Comparison of ENCODE assay signal across 16 cellular contexts in the genomic region with DNA sequence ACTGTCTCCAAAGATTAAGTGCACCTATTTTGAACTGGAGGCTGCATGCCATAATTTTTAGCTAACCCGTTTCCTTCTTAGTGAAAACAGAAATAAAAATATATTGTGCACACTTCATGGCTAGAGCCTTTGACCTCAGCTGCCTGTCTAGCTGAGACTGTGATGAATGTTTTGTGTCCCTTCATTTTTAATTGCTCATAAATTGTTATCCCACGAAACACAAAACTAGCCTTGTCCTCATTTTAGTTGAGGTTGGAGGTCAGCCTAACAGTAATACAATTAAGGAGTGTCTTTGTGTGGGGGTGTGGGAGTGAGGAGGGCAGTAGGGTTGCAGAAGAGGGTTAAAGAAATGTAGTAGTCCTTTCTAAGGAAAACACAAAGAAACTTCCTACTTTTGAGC.
DNase-seq lines count a peak whose midpoint lies in the region; ATAC-seq and TF ChIP-seq lines count a peak whose summit lies in the region.
"Had no signal": no experiment of that assay in that cellular context is flagged by ENCODE, and none has a peak within 500 bp of the region (broad histone marks: within the 10 kb centered on the region; RNA-seq: fewer than 3 reads in every experiment).

No MANE protein-coding gene starts in this region.

- no peaks in the 10 kb centered on the region for H4K20me1 ChIP-seq in GM23338 (replicated peaks; ENCODE audit: insufficient read depth)
- H4K20me1 ChIP-seq: BLaER1 treated with 17β-estradiol and CSF1 and Interleukin-3, amounts not matched to agents 10 nM and 100 nM had no signal

- H3K4me3 Mint-ChIP-seq in GM23338 = no peak overlapping the region
- no peak overlapping the region for H3K4me3 Mint-ChIP-seq in WTC11
- peak overlapping the region; percentile 53 for H3K4me3 Mint-ChIP-seq in nephron progenitor cell
- H3K4me3 Mint-ChIP-seq: B cell; CD8-positive, alpha-beta T cell; HFFc6 had no signal

- DNase-seq in GM23338 (ENCODE audit: low spot score) (no peak), WTC11 (ENCODE audit: low spot score) (no peak), nephron progenitor cell (no peak), retina (peak; percentile 70), transverse colon (no peak), HuH-7.5 (ENCODE audit: low spot score) (no peak), lower lobe of right lung (no peak)
- DNase-seq: CD8-positive, alpha-beta T cell; COR-L47; GM23248; HCEC 1CT; HFFc6 had no signal

- H3K4me2 ChIP-seq in GM23338 = no peak overlapping the region
- H3K4me2 ChIP-seq: BLaER1 treated with 17β-estradiol and CSF1 and Interleukin-3, amounts not matched to agents 10 nM and 100 nM had no signal

- H3K4me3 ChIP-seq in GM23338 (no peak overlapping the region), transverse colon (no peak overlapping the region), lower lobe of right lung (no peak overlapping the region)
- H3K4me3 ChIP-seq: BLaER1 treated with 17β-estradiol and CSF1 and Interleukin-3, amounts not matched to agents 10 nM and 100 nM; GM23248 had no signal

- CTCF ChIA-PET in WTC11 (lab: Charles Lee) = interaction anchor here (0.6 kb wide), 1 partner anchor 334 kb away, joined by 3 read pairs; no protein-coding TSS in a partner anchor

- H3K27ac ChIP-seq in GM23338 (ENCODE audit: low read depth) = no peak overlapping the region
- no peak overlapping the region for H3K27ac ChIP-seq in transverse colon
- no peak overlapping the region for H3K27ac ChIP-seq in lower lobe of right lung
- H3K27ac ChIP-seq: BLaER1 treated with 17β-estradiol and CSF1 and Interleukin-3, amounts not matched to agents 10 nM and 100 nM; GM23248 had no signal

- H3K27me3 ChIP-seq in GM23338 (ENCODE audit: insufficient read depth) (no peaks in the 10 kb centered on the region), transverse colon (no peaks in the 10 kb centered on the region), lower lobe of right lung (ENCODE audit: low read depth) (no peaks in the 10 kb centered on the region)
- H3K27me3 ChIP-seq: BLaER1 treated with 17β-estradiol and CSF1 and Interleukin-3, amounts not matched to agents 10 nM and 100 nM had no signal

- 0 to 9% methylated on average over 1 to 2 of the region's 2 CpGs for WGBS in transverse colon (ENCODE audit: low coverage in 1 of 2), 2 donors

- no peak for TF ChIP-seq CTCF in GM23338 (conservative IDR thresholded peaks at IDR 0.05; ENCODE audit: low read depth in 2 of 2)
- no peak for TF ChIP-seq CTCF in WTC11 (IDR thresholded peaks at IDR 0.05)
- no peak for TF ChIP-seq CTCF in nephron progenitor cell (IDR thresholded peaks at IDR 0.05)
- TF ChIP-seq CTCF in transverse colon (IDR thresholded peaks at IDR 0.05) = no peak
- TF ChIP-seq CTCF in lower lobe of right lung (IDR thresholded peaks at IDR 0.05) = no peak

- no peaks in the 10 kb centered on the region for H3K9me3 Mint-ChIP-seq in GM23338
- no peaks in the 10 kb centered on the region for H3K9me3 Mint-ChIP-seq in WTC11
- no peaks in the 10 kb centered on the region for H3K9me3 Mint-ChIP-seq in nephron progenitor cell
- H3K9me3 Mint-ChIP-seq: CD8-positive, alpha-beta T cell had no signal

- ATAC-seq in GM23338 = no peak
- ATAC-seq in WTC11 = no peak
- no peak for ATAC-seq in HG03342 (IDR thresholded peaks at IDR 0.05; ENCODE audit: unreplicated experiment)
- no peak for ATAC-seq in lower lobe of right lung
- ATAC-seq: CD8-positive, alpha-beta T cell; HepG2 had no signal

- in situ Hi-C loops in transverse colon (cut with MboI; ENCODE audit: low pct_ligation_motif_present in 1 of 4, low pct_unique_long_range_greater_than_20kb in 1 of 4, low sequenced_read_pairs in 3 of 4) = no loop called here

- H3K4me1 Mint-ChIP-seq in GM23338 (peaks cover 9% of the 10 kb centered on the region; the same call in 2 of the 3 replicates), WTC11 (peaks cover 16% of the 10 kb centered on the region), nephron progenitor cell (peaks cover 40% of the 10 kb centered on the region)
- H3K4me1 Mint-ChIP-seq: B cell had no signal

- no peaks in the 10 kb centered on the region for H3K79me2 ChIP-seq in GM23338 (replicated peaks; ENCODE audit: insufficient read depth)

- no peak for TF ChIP-seq POLR2A in transverse colon (IDR thresholded peaks at IDR 0.05)

- no peak for TF ChIP-seq EP300 in transverse colon (IDR thresholded peaks at IDR 0.05; ENCODE audit: low read depth)

- POLR2A ChIA-PET in WTC11 (lab: Charles Lee) = no interaction called here

- intact Hi-C loops in transverse colon (cut with DNase I; ENCODE audit: low total_unique reads) = no loop called here
- intact Hi-C loops in lower lobe of right lung (cut with DNase I) = no loop called here

- H3K36me3 ChIP-seq in GM23338 (ENCODE audit: insufficient read depth) = no peaks in the 10 kb centered on the region
- H3K36me3 ChIP-seq in transverse colon = no peaks in the 10 kb centered on the region
- no peaks in the 10 kb centered on the region for H3K36me3 ChIP-seq in lower lobe of right lung
- H3K36me3 ChIP-seq: BLaER1 treated with 17β-estradiol and CSF1 and Interleukin-3, amounts not matched to agents 10 nM and 100 nM had no signal

- H3F3A ChIP-seq in GM23338 (replicated peaks; ENCODE audit: low read depth) = no peaks in the 10 kb centered on the region

- H3K9me2 ChIP-seq in GM23338 (ENCODE audit: insufficient read depth) = no peaks in the 10 kb centered on the region

- H3K27ac Mint-ChIP-seq in GM23338 (peak overlapping the region; percentile 22; the same call in 1 of the 2 replicates), WTC11 (0 out of 2 replicates have a peak overlapping the region, but pooled peaks have one; percentile 2), nephron progenitor cell (peak overlapping the region; percentile 55)
- H3K27ac Mint-ChIP-seq: B cell; CD8-positive, alpha-beta T cell; HFFc6 had no signal

- peak overlapping the region; percentile 12 for H2AFZ ChIP-seq in GM23338
- H2AFZ ChIP-seq: GM23248 had no signal

- H3K36me3 Mint-ChIP-seq in GM23338 (ENCODE audit: low read depth) = no peaks in the 10 kb centered on the region
- no peaks in the 10 kb centered on the region for H3K36me3 Mint-ChIP-seq in WTC11
- no peaks in the 10 kb centered on the region for H3K36me3 Mint-ChIP-seq in nephron progenitor cell (ENCODE audit: low read depth)
- H3K36me3 Mint-ChIP-seq: CD8-positive, alpha-beta T cell had no signal

- H3K27me3 Mint-ChIP-seq in GM23338 (ENCODE audit: insufficient read depth, low read depth, poor library complexity) = no peaks in the 10 kb centered on the region
- no peaks in the 10 kb centered on the region for H3K27me3 Mint-ChIP-seq in WTC11 (ENCODE audit: low read depth)
- H3K27me3 Mint-ChIP-seq in nephron progenitor cell (ENCODE audit: low read depth, poor library complexity) = peaks cover 4% of the 10 kb centered on the region
- H3K27me3 Mint-ChIP-seq: B cell had no signal

- H3K9me3 ChIP-seq in transverse colon (no peaks in the 10 kb centered on the region), lower lobe of right lung (no peaks in the 10 kb centered on the region)
- H3K9me3 ChIP-seq: BLaER1 treated with 17β-estradiol and CSF1 and Interleukin-3, amounts not matched to agents 10 nM and 100 nM had no signal

- H3K4me1 ChIP-seq in GM23338 (ENCODE audit: insufficient read depth) (peaks cover 10% of the 10 kb centered on the region; the same call in 1 of the 2 replicates), transverse colon (no peaks in the 10 kb centered on the region), lower lobe of right lung (no peaks in the 10 kb centered on the region)

TF ChIP-seq in GM23338, 12 proteins besides CTCF, POLR2A, EP300 and RAD21:
- TF ChIP-seq EZH2phosphoT487 (IDR thresholded peaks at IDR 0.05; ENCODE audit: unreplicated experiment) (no peak), ZNF331 (CRISPR knock-in tag; IDR thresholded peaks at IDR 0.05; ENCODE audit: low read depth) (no peak), CREB1 (CRISPR knock-in tag; IDR thresholded peaks at IDR 0.05; ENCODE audit: low read depth) (no peak), EZH2 (IDR thresholded peaks at IDR 0.05; ENCODE audit: low read depth, unreplicated experiment) (no peak), STAT1 (IDR thresholded peaks at IDR 0.05; ENCODE audit: unreplicated experiment) (no peak), JUNB (IDR thresholded peaks at IDR 0.05; ENCODE audit: unreplicated experiment) (no peak)

TF ChIP-seq in WTC11, 78 proteins besides CTCF, POLR2A, EP300 and RAD21:
- no peak for TF ChIP-seq SMAD4 (CRISPR knock-in tag; IDR thresholded peaks at IDR 0.05)
- TF ChIP-seq, protein P1, sequence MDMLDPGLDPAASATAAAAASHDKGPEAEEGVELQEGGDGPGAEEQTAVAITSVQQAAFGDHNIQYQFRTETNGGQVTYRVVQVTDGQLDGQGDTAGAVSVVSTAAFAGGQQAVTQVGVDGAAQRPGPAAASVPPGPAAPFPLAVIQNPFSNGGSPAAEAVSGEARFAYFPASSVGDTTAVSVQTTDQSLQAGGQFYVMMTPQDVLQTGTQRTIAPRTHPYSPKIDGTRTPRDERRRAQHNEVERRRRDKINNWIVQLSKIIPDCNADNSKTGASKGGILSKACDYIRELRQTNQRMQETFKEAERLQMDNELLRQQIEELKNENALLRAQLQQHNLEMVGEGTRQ (CRISPR knock-in tag; IDR thresholded peaks at IDR 0.05) = no peak
- TF ChIP-seq, protein P2, sequence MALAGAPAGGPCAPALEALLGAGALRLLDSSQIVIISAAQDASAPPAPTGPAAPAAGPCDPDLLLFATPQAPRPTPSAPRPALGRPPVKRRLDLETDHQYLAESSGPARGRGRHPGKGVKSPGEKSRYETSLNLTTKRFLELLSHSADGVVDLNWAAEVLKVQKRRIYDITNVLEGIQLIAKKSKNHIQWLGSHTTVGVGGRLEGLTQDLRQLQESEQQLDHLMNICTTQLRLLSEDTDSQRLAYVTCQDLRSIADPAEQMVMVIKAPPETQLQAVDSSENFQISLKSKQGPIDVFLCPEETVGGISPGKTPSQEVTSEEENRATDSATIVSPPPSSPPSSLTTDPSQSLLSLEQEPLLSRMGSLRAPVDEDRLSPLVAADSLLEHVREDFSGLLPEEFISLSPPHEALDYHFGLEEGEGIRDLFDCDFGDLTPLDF (CRISPR knock-in tag; IDR thresholded peaks at IDR 0.05) = no peak
- no peak for TF ChIP-seq ZBTB21 (CRISPR knock-in tag; IDR thresholded peaks at IDR 0.05; ENCODE audit: borderline replicate concordance)
- no peak for TF ChIP-seq NFYB (CRISPR knock-in tag; conservative IDR thresholded peaks at IDR 0.05; ENCODE audit: low read depth)
- no peak for TF ChIP-seq ESRRA (CRISPR knock-in tag; IDR thresholded peaks at IDR 0.05; ENCODE audit: borderline replicate concordance)

Comparison
In these comparisons a context has a peak if more than half of its experiments do, and no peak if none do; other contexts are left out.
1. H3K27ac Mint-ChIP-seq: peak in every context shown above with its lines; median percentile 55 in nephron progenitor cell; 22 in GM23338; 2 in WTC11.